8 cellular contexts compared by ENCODE assay signal in genomic region chr6:112043032-112044007, GRCh38. TPM values are rescaled to one million over a fixed set of nuclear protein-coding genes. Genes with fewer than 3 reads are reported as not detected.
DNase-seq lines count a peak whose midpoint lies in the region; ATAC-seq, FAIRE-seq and TF ChIP-seq lines count a peak whose summit lies in the region.

No MANE protein-coding gene starts in this region.

- H3K27ac ChIP-seq in OCI-LY1 (ENCODE audit: low read depth, low read length, poor library complexity, severe bottlenecking): no peak overlapping the region

- H3K9me3 ChIP-seq in OCI-LY1 (ENCODE audit: low read length) (no peaks in the 10 kb centered on the region), mononuclear cell (ENCODE audit: low read depth, low read length) (no peaks in the 10 kb centered on the region)

- H2AFZ ChIP-seq in OCI-LY1 (ENCODE audit: low read length): peak overlapping the region; percentile 82; the same call in 1 of the 2 replicates

- no peaks in the 10 kb centered on the region for H3K79me2 ChIP-seq in OCI-LY1 (ENCODE audit: insufficient read depth, low read length)

- H3K9me2 ChIP-seq in OCI-LY1 (ENCODE audit: low read depth, low read length): no peaks in the 10 kb centered on the region

- no peaks in the 10 kb centered on the region for H3F3A ChIP-seq in OCI-LY1 (ENCODE audit: insufficient read depth, low read length)

- peak overlapping the region; percentile 56 for H3K9ac ChIP-seq in OCI-LY1 (ENCODE audit: low read length)

- H3K27me3 ChIP-seq in OCI-LY1 (ENCODE audit: insufficient read depth, low read length) (no peaks in the 10 kb centered on the region), mononuclear cell (ENCODE audit: insufficient read depth, low read length) (no peaks in the 10 kb centered on the region)

- H3K4me3 ChIP-seq in OCI-LY1 (ENCODE audit: low read depth, low read length, poor library complexity, severe bottlenecking) (peak overlapping the region; percentile 67), epithelial cell of esophagus (ENCODE audit: low read length) (peak overlapping the region; percentile 82), mononuclear cell (ENCODE audit: low read length) (peak overlapping the region; percentile 81)

- peak; percentile 92 for ATAC-seq in GM21528 (IDR thresholded peaks at IDR 0.05; ENCODE audit: low FRiP score, unreplicated experiment)

- TF ChIP-seq CTCF in D721Med (IDR thresholded peaks at IDR 0.05; ENCODE audit: insufficient read depth, missing control alignments) (peak; percentile 98), OCI-LY1 (IDR thresholded peaks at IDR 0.05; ENCODE audit: low read length) (peak; percentile 92), epithelial cell of esophagus (IDR thresholded peaks at IDR 0.05; ENCODE audit: insufficient read depth, low read depth, low read length, missing control alignments) (peak; percentile 97)

- DNase-seq in D721Med (ENCODE audit: insufficient read length, low spot score) (peak; percentile 52), HuH-7.5 (ENCODE audit: low spot score) (peak; percentile 77), activated T-cell treated with anti-CD3 and anti-CD28 coated beads for 1 hour (ENCODE audit: low read depth) (peak; percentile 90), epithelial cell of esophagus (ENCODE audit: low read depth) (peak; percentile 83)
- peak; percentile 86 to 93 for DNase-seq in stimulated activated CD8-positive, alpha-beta memory T cell treated with anti-CD3 and anti-CD28 coated beads, Interleukin-2, amount 100 ng/mL, for 48 hours (ENCODE audit: low read depth in 2 of 2)

- H3K4me2 ChIP-seq in OCI-LY1 (ENCODE audit: low read length): peak overlapping the region; percentile 96

- no peaks in the 10 kb centered on the region for H4K20me1 ChIP-seq in OCI-LY1 (ENCODE audit: insufficient read depth, low read length)

- no peaks in the 10 kb centered on the region for H3K4me1 ChIP-seq in OCI-LY1 (ENCODE audit: insufficient read depth, low read length, severe bottlenecking)
- no peaks in the 10 kb centered on the region for H3K4me1 ChIP-seq in mononuclear cell (ENCODE audit: insufficient read depth, low read length)

- H3K36me3 ChIP-seq in OCI-LY1 (ENCODE audit: insufficient read depth, low read length): no peaks in the 10 kb centered on the region

- FAIRE-seq in D721Med (lab: Jason Lieb, UNC): peak; percentile 63

RNA-seq across cellular contexts. Expression of gene CCN6, which starts 10.6 kb away (rescaled TPM):
- not detected for total RNA-seq in mononuclear cell

RNA-seq across cellular contexts. Expression of gene TUBE1, which starts 44.0 kb away (rescaled TPM):
- total RNA-seq in mononuclear cell: 35.5 TPM

RNA-seq across cellular contexts. Expression of gene FAM229B, which starts 44.1 kb away (rescaled TPM):
- 0.21 TPM for total RNA-seq in mononuclear cell
